Comparison of ENCODE assay signal across 18 cellular contexts in genomic region chrX:45602151-45602550, GRCh38.
"Had no signal": no experiment of that assay in that cellular context is flagged by ENCODE, and none has a peak within 500 bp of the region (broad histone marks: within the 10 kb centered on the region; RNA-seq: fewer than 3 reads in every experiment).

No MANE protein-coding gene starts in this region.

- H3K27me3 ChIP-seq: cardiac muscle cell, testis, upper lobe of right lung had no signal

- DNase-seq: activated CD4-positive, alpha-beta T cell treated with anti-CD3 and anti-CD28 coated beads for 4 hours; activated CD8-positive, alpha-beta memory T cell treated with anti-CD3 and anti-CD28 coated beads, Interleukin-2, amount 50 U/mL, for 4 hours; activated CD8-positive, alpha-beta T cell treated with anti-CD3 and anti-CD28 coated beads for 36 hours; activated gamma-delta T cell treated with Interleukin-2 at 50 U/mL for 16 hours; activated naive CD8-positive, alpha-beta T cell treated with anti-CD3 and anti-CD28 coated beads, Interleukin-2, amount 10 ng/mL, durations not matched to agents 7 days and 5 days; activated T-cell treated with anti-CD3 and anti-CD28 coated beads, Interleukin-2, amount 50 U/mL, for 72 hours; effector CD4-positive, alpha-beta T cell; left ventricle myocardium superior; mesendoderm; stimulated activated CD4-positive, alpha-beta T cell treated with anti-CD3 and anti-CD28 coated beads, Interleukin-4, amount 100 ng/mL, for 4 hours; stimulated activated naive CD8-positive, alpha-beta T cell treated with anti-CD3 and anti-CD28 coated beads, Interleukin-15, amount 100 ng/mL, for 72 hours; testis; upper lobe of right lung; WERI-Rb-1 had no signal

- H3K9me3 ChIP-seq: testis, upper lobe of right lung had no signal

- H3K4me1 Mint-ChIP-seq: activated naive CD8-positive, alpha-beta T cell treated with anti-CD3 and anti-CD28 coated beads, Interleukin-2, amount 10 ng/mL, durations not matched to agents 7 days and 5 days; stimulated activated naive CD8-positive, alpha-beta T cell treated with anti-CD3 and anti-CD28 coated beads, Interleukin-15, amount 100 ng/mL, for 72 hours had no signal

- ATAC-seq: activated CD8-positive, alpha-beta T cell treated with anti-CD3 and anti-CD28 coated beads for 36 hours; activated T-cell treated with anti-CD3 and anti-CD28 coated beads, Interleukin-2, amount 50 U/mL, for 72 hours; left ventricle myocardium superior; stimulated activated naive CD8-positive, alpha-beta T cell treated with anti-CD3 and anti-CD28 coated beads, Interleukin-15, amount 100 ng/mL, for 72 hours; upper lobe of right lung had no signal

- H3K36me3 Mint-ChIP-seq: activated naive CD8-positive, alpha-beta T cell treated with anti-CD3 and anti-CD28 coated beads, Interleukin-2, amount 10 ng/mL, durations not matched to agents 7 days and 5 days had no signal

- H3K27ac ChIP-seq: cardiac muscle cell, epithelial cell of prostate, skin epidermis, testis, upper lobe of right lung, WERI-Rb-1 had no signal

- H3K4me1 ChIP-seq: testis, upper lobe of right lung had no signal

- H3K4me3 ChIP-seq: cardiac muscle cell, coronary artery, skin epidermis, testis, upper lobe of right lung had no signal

- H3K4me3 Mint-ChIP-seq: activated CD8-positive, alpha-beta T cell treated with anti-CD3 and anti-CD28 coated beads for 36 hours; activated naive CD8-positive, alpha-beta T cell treated with anti-CD3 and anti-CD28 coated beads, Interleukin-2, amount 10 ng/mL, durations not matched to agents 7 days and 5 days; activated T-cell treated with anti-CD3 and anti-CD28 coated beads, Interleukin-2, amount 50 U/mL, for 72 hours; stimulated activated naive CD8-positive, alpha-beta T cell treated with anti-CD3 and anti-CD28 coated beads, Interleukin-15, amount 100 ng/mL, for 72 hours had no signal

- H3K27ac Mint-ChIP-seq: activated CD8-positive, alpha-beta T cell treated with anti-CD3 and anti-CD28 coated beads for 36 hours; activated naive CD8-positive, alpha-beta T cell treated with anti-CD3 and anti-CD28 coated beads, Interleukin-2, amount 10 ng/mL, durations not matched to agents 7 days and 5 days; activated T-cell treated with anti-CD3 and anti-CD28 coated beads, Interleukin-2, amount 50 U/mL, for 72 hours; stimulated activated naive CD8-positive, alpha-beta T cell treated with anti-CD3 and anti-CD28 coated beads, Interleukin-15, amount 100 ng/mL, for 72 hours had no signal

- H3K36me3 ChIP-seq: cardiac muscle cell, upper lobe of right lung, WERI-Rb-1 had no signal

- H3K27me3 Mint-ChIP-seq: activated CD8-positive, alpha-beta T cell treated with anti-CD3 and anti-CD28 coated beads for 36 hours; stimulated activated naive CD8-positive, alpha-beta T cell treated with anti-CD3 and anti-CD28 coated beads, Interleukin-15, amount 100 ng/mL, for 72 hours had no signal
